ENCODE assay signal across 27 cellular contexts in the genomic region with DNA sequence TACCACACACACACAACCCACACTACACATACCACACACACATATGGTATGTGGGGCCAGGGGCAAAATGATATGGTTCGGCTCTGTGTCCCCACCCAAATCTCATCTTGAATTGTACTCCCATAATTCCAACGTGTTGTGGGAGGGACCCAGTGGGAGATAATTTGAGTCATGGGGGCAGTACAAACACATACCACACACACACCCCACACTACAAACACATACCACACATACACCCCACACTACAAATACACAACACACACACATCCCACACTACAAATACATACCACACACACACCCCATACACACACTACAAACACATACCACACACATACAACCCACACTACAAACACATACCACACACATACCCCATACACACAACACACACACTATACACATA.
"Had no signal": no experiment of that assay in that cellular context is flagged by ENCODE, and none has a peak within 500 bp of the region (broad histone marks: within the 10 kb centered on the region; RNA-seq: fewer than 3 reads in every experiment).

No MANE protein-coding gene starts in this region.

- H3K4me1 ChIP-seq: parathyroid adenoma, prostate gland, testis had no signal

- H3K4me3 ChIP-seq: dorsolateral prefrontal cortex, lung, mucosa of descending colon, prostate gland, sigmoid colon, testis, tibial artery had no signal

- H2AFZ ChIP-seq: parathyroid adenoma had no signal

- H3K9ac ChIP-seq: parathyroid adenoma had no signal

- H3K9me3 Mint-ChIP-seq: immature natural killer cell; mesothelial cell of epicardium; neural crest cell; stimulated activated effector memory CD8-positive, alpha-beta T cell treated with anti-CD3 and anti-CD28 coated beads, Interleukin-12 subunit alpha, Interleukin-12 subunit beta, amount 100 ng/mL, for 72 hours; type B pancreatic cell had no signal

- FAIRE-seq: frontal cortex had no signal

- H3K9me3 ChIP-seq: mucosa of descending colon, prostate gland, sigmoid colon, testis, tibial artery had no signal

- H3K27ac Mint-ChIP-seq: immature natural killer cell; memory B cell; mesothelial cell of epicardium; natural killer cell treated with Interleukin-12 subunit alpha and Interleukin-12 subunit beta and Interleukin-15 and Interleukin-18, amount 100 ng/mL, for 72 hours; stimulated activated effector memory CD8-positive, alpha-beta T cell treated with anti-CD3 and anti-CD28 coated beads, Interleukin-12 subunit alpha, Interleukin-12 subunit beta, amount 100 ng/mL, for 72 hours; type B pancreatic cell had no signal

- H3K27me3 ChIP-seq: sigmoid colon, testis, tibial artery had no signal

- ATAC-seq: left lobe of liver; mucosa of descending colon; natural killer cell treated with Interleukin-12 subunit alpha and Interleukin-12 subunit beta and Interleukin-15 and Interleukin-18, amount 100 ng/mL, for 72 hours; right cardiac atrium; stimulated activated effector memory CD8-positive, alpha-beta T cell treated with anti-CD3 and anti-CD28 coated beads, Interleukin-12 subunit alpha, Interleukin-12 subunit beta, amount 100 ng/mL, for 72 hours had no signal

- H3K4me1 Mint-ChIP-seq: immature natural killer cell; memory B cell; naive B cell; neural crest cell; stimulated activated effector memory CD8-positive, alpha-beta T cell treated with anti-CD3 and anti-CD28 coated beads, Interleukin-12 subunit alpha, Interleukin-12 subunit beta, amount 100 ng/mL, for 72 hours had no signal

- DNase-seq: cortex of kidney; dorsolateral prefrontal cortex; effector CD4-positive, alpha-beta T cell; hypothalamus; immature natural killer cell; kidney glomerular epithelial cell; mucosa of descending colon; naive B cell; right cardiac atrium; sigmoid colon; stimulated activated CD4-positive, alpha-beta T cell treated with anti-CD3 and anti-CD28 coated beads, Interleukin-2, amount 100 ng/mL, for 24 hours; stimulated activated CD4-positive, alpha-beta T cell treated with anti-CD3 and anti-CD28 coated beads, Interleukin-4, amount 100 ng/mL, for 24 hours; stimulated activated naive CD4-positive, alpha-beta T cell treated with Interleukin-2 at 50 U/mL for 16 hours; substantia nigra; testis; tibial artery had no signal

- H3K36me3 ChIP-seq: prostate gland, sigmoid colon, tibial artery had no signal

- H3K27ac ChIP-seq: dorsolateral prefrontal cortex, parathyroid adenoma, prostate gland, sigmoid colon, testis, tibial artery had no signal

- H3K79me2 ChIP-seq: parathyroid adenoma had no signal

- H3K4me3 Mint-ChIP-seq: immature natural killer cell; memory B cell; mesothelial cell of epicardium; naive B cell; natural killer cell treated with Interleukin-12 subunit alpha and Interleukin-12 subunit beta and Interleukin-15 and Interleukin-18, amount 100 ng/mL, for 72 hours; neural crest cell; stimulated activated effector memory CD8-positive, alpha-beta T cell treated with anti-CD3 and anti-CD28 coated beads, Interleukin-12 subunit alpha, Interleukin-12 subunit beta, amount 100 ng/mL, for 72 hours; type B pancreatic cell had no signal
